8 cellular contexts compared by ENCODE assay signal in genomic region chr9:21919377-21920362, GRCh38.
DNase-seq lines count a peak whose midpoint lies in the region; ATAC-seq and TF ChIP-seq lines count a peak whose summit lies in the region.

No MANE protein-coding gene starts in this region.

- H3K9ac ChIP-seq in Loucy (ENCODE audit: low read depth, low read length, poor library complexity, severe bottlenecking): no peak overlapping the region

- H3K9me3 ChIP-seq in Loucy (ENCODE audit: insufficient read depth, low read depth, low read length): no peaks in the 10 kb centered on the region

- in situ Hi-C loops in GM13976 (cut with MboI; ENCODE audit: low sequenced_read_pairs, unreplicated experiment): no loop called here
- in situ Hi-C loops in astrocyte of the spinal cord (cut with HindIII; ENCODE audit: low sequenced_read_pairs): no loop called here

- no peaks in the 10 kb centered on the region for H3F3A ChIP-seq in Loucy (ENCODE audit: low read depth)

- no peaks in the 10 kb centered on the region for H3K79me2 ChIP-seq in Loucy (ENCODE audit: insufficient read depth, low read length)

- peak; percentile 87 for ATAC-seq in GM21619 (IDR thresholded peaks at IDR 0.05; ENCODE audit: unreplicated experiment)
- ATAC-seq in stimulated activated naive CD8-positive, alpha-beta T cell treated with anti-CD3 and anti-CD28 coated beads, Interleukin-15, Interleukin-2, amounts not matched to agents 100 U/mL and 50 U/mL, for 24 hours: peak; percentile 55
- ATAC-seq in HG02588 (IDR thresholded peaks at IDR 0.05; ENCODE audit: unreplicated experiment): no peak

- H3K4me3 ChIP-seq in Loucy (ENCODE audit: low read length, poor library complexity, severe bottlenecking): peak overlapping the region; percentile 33
- no peak overlapping the region for H3K4me3 ChIP-seq in astrocyte of the spinal cord (ENCODE audit: low read depth, low read length)

- H3K9me2 ChIP-seq in Loucy (replicated peaks; ENCODE audit: low read depth, low read length): no peaks in the 10 kb centered on the region

- H3K4me1 ChIP-seq in Loucy (ENCODE audit: insufficient read depth, low read length, poor library complexity, severe bottlenecking): peaks cover 33% of the 10 kb centered on the region

- no peaks in the 10 kb centered on the region for H3K27me3 ChIP-seq in Loucy (ENCODE audit: insufficient read depth, low read length, poor library complexity, severe bottlenecking)

- no peak for TF ChIP-seq CTCF in GM13976 (IDR thresholded peaks at IDR 0.05; ENCODE audit: borderline replicate concordance, control extremely low read depth, extremely low read depth, insufficient read depth, missing control alignments)
- no peak for TF ChIP-seq CTCF in Loucy (conservative IDR thresholded peaks at IDR 0.05; ENCODE audit: low read length)
- TF ChIP-seq CTCF in astrocyte of the spinal cord (IDR thresholded peaks at IDR 0.05; ENCODE audit: low read depth, low read length): no peak

- H2AFZ ChIP-seq in Loucy (ENCODE audit: low read length): no peak overlapping the region

- H4K20me1 ChIP-seq in Loucy (ENCODE audit: insufficient read depth, low read length, poor library complexity, severe bottlenecking): no peaks in the 10 kb centered on the region

- DNase-seq in GM13976 (ENCODE audit: low spot score) (peak; percentile 30), astrocyte of the spinal cord (ENCODE audit: low read depth, low spot score) (peak; percentile 81), nucleus accumbens (lab: John Stamatoyannopoulos, UW) (no peak), NCI-H1694 (lab: John Stamatoyannopoulos, UW) (no peak)
- DNase-seq in stimulated activated naive CD8-positive, alpha-beta T cell treated with anti-CD3 and anti-CD28 coated beads, Interleukin-15, Interleukin-2, amounts not matched to agents 100 U/mL and 50 U/mL, for 24 hours: no peak

- H3K4me2 ChIP-seq in Loucy (ENCODE audit: low read depth, low read length, poor library complexity, severe bottlenecking): peak overlapping the region; percentile 67

- no peaks in the 10 kb centered on the region for H3K36me3 ChIP-seq in Loucy (ENCODE audit: insufficient read depth, low read length)

Comparison
In these comparisons a context has a peak if more than half of its experiments do, and no peak if none do; other contexts are left out.
1. DNase-seq: peak in GM13976 (single experiment) and astrocyte of the spinal cord (single experiment); none in stimulated activated naive CD8-positive, alpha-beta T cell treated with anti-CD3 and anti-CD28 coated beads, Interleukin-15, Interleukin-2, amounts not matched to agents 100 U/mL and 50 U/mL, for 24 hours (single experiment), nucleus accumbens (0 of 56) and NCI-H1694 (single experiment).